ENCODE assay signal across 1 cellular context in the genomic region with DNA sequence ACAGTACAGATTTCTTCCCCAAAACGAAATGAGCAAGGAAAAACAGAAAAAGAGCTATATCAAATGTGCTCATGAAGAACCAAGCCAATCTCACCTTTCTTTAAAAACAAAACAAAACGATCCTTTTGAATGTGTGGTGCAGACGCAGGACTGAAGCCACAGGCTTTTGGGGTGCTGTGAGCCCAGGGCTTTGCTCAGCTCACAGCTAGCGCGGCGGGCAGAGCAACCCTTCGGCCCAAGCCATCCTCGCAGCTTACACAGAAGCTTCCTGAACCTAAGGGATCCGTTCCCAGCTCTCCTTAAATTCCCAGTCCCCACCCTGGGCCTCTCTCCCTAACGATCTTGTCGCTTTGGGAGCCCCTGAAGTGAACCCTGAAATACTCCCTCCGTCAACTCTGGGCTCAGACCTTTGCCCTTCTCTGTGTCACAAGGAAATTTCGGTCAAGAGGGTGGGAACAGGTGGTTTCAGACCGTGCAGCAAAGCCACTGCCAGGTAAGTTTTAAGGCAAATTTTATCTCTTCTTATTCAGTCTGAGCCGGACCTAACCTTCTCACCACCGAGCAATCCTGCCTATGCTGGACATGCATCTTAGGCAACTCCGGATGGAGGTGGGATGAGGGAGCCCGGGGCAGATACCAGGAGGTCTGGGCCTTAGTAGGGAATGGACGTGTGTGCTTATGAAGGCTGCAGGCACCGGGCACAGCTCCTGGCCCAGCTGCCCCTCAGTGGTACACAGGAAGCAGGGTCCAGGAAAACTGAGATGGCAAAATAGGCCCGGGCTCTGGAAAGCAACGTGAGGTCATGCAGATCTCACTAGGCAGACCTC.
TF ChIP-seq lines count a peak whose summit lies in the region.

No MANE protein-coding gene starts in this region.

TF ChIP-seq in WTC11, 78 proteins besides CTCF, POLR2A, EP300 and RAD21 (continued from another document):
- TF ChIP-seq, protein P1, sequence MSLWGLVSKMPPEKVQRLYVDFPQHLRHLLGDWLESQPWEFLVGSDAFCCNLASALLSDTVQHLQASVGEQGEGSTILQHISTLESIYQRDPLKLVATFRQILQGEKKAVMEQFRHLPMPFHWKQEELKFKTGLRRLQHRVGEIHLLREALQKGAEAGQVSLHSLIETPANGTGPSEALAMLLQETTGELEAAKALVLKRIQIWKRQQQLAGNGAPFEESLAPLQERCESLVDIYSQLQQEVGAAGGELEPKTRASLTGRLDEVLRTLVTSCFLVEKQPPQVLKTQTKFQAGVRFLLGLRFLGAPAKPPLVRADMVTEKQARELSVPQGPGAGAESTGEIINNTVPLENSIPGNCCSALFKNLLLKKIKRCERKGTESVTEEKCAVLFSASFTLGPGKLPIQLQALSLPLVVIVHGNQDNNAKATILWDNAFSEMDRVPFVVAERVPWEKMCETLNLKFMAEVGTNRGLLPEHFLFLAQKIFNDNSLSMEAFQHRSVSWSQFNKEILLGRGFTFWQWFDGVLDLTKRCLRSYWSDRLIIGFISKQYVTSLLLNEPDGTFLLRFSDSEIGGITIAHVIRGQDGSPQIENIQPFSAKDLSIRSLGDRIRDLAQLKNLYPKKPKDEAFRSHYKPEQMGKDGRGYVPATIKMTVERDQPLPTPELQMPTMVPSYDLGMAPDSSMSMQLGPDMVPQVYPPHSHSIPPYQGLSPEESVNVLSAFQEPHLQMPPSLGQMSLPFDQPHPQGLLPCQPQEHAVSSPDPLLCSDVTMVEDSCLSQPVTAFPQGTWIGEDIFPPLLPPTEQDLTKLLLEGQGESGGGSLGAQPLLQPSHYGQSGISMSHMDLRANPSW (CRISPR knock-in tag; conservative IDR thresholded peaks at IDR 0.05; ENCODE audit: low read depth) = no peak
- TF ChIP-seq SMAD4 (CRISPR knock-in tag; IDR thresholded peaks at IDR 0.05) (no peak), ATF1 (CRISPR knock-in tag; IDR thresholded peaks at IDR 0.05) (no peak), ZNF219 (CRISPR knock-in tag; IDR thresholded peaks at IDR 0.05; ENCODE audit: borderline replicate concordance) (no peak)
